25 cellular contexts compared by ENCODE assay signal in genomic region chr5:999724-1000123, GRCh38. TPM values are rescaled to one million over a fixed set of nuclear protein-coding genes. Genes with fewer than 3 reads are reported as not detected.
"Had no signal": no experiment of that assay in that cellular context is flagged by ENCODE, and none has a peak within 500 bp of the region (broad histone marks: within the 10 kb centered on the region; RNA-seq: fewer than 3 reads in every experiment).

No MANE protein-coding gene starts in this region.

- H3K27ac Mint-ChIP-seq: activated CD8-positive, alpha-beta T cell treated with anti-CD3 and anti-CD28 coated beads for 36 hours; activated naive CD8-positive, alpha-beta T cell treated with anti-CD3 and anti-CD28 coated beads for 36 hours; activated T-helper 17 cell treated with anti-CD3 and anti-CD28 coated beads, Interleukin-2, amount 50 U/mL, for 72 hours; nephron progenitor cell; WTC11 had no signal

- H3K4me3 Mint-ChIP-seq: activated CD8-positive, alpha-beta T cell treated with anti-CD3 and anti-CD28 coated beads for 36 hours; activated naive CD8-positive, alpha-beta T cell treated with anti-CD3 and anti-CD28 coated beads for 36 hours; activated T-helper 17 cell treated with anti-CD3 and anti-CD28 coated beads, Interleukin-2, amount 50 U/mL, for 72 hours; nephron progenitor cell; WTC11 had no signal

- H3K4me3 ChIP-seq: body of pancreas, dorsolateral prefrontal cortex, ovary, tibial nerve had no signal

- H3K9me3 ChIP-seq: body of pancreas, ovary, tibial nerve had no signal

- H3K36me3 Mint-ChIP-seq: activated naive CD8-positive, alpha-beta T cell treated with anti-CD3 and anti-CD28 coated beads for 36 hours; WTC11 had no signal

- FAIRE-seq: colon, islet of Langerhans, TTC549 had no signal

- H3K27me3 Mint-ChIP-seq: activated T-helper 17 cell treated with anti-CD3 and anti-CD28 coated beads, Interleukin-2, amount 50 U/mL, for 72 hours had no signal

- H3K27me3 ChIP-seq: body of pancreas, ovary, tibial nerve had no signal

- ATAC-seq: activated CD8-positive, alpha-beta T cell treated with anti-CD3 and anti-CD28 coated beads for 36 hours; activated T-helper 17 cell treated with anti-CD3 and anti-CD28 coated beads, Interleukin-2, amount 50 U/mL, for 72 hours; body of pancreas; WTC11 had no signal

- H3K27ac ChIP-seq: body of pancreas, dorsolateral prefrontal cortex, epithelial cell of prostate, ovary, tibial nerve had no signal

- DNase-seq: activated CD8-positive, alpha-beta T cell treated with anti-CD3 and anti-CD28 coated beads for 36 hours; activated naive CD4-positive, alpha-beta T cell; activated naive CD8-positive, alpha-beta T cell treated with anti-CD3 and anti-CD28 coated beads for 36 hours; activated T-cell treated with anti-CD3 and anti-CD28 coated beads, Interleukin-2, amount 50 U/mL, for 1 hour; amniotic stem cell; central memory CD4-positive, alpha-beta T cell; foreskin fibroblast; hippocampal formation; mammary epithelial cell; nephron progenitor cell; stimulated activated CD4-positive, alpha-beta T cell treated with anti-CD3 and anti-CD28 coated beads, Interleukin-12 subunit alpha, Interleukin-12 subunit beta, amount 100 ng/mL, for 4 hours; stimulated activated CD4-positive, alpha-beta T cell treated with anti-CD3 and anti-CD28 coated beads, Interleukin-1b, Interleukin-23, amount 100 ng/mL, for 48 hours; stimulated activated naive CD4-positive, alpha-beta T cell; SW 1271 had no signal

- H3K36me3 ChIP-seq: ovary, tibial nerve had no signal

- H3K9me3 Mint-ChIP-seq: activated CD8-positive, alpha-beta T cell treated with anti-CD3 and anti-CD28 coated beads for 36 hours; activated naive CD8-positive, alpha-beta T cell treated with anti-CD3 and anti-CD28 coated beads for 36 hours; activated T-helper 17 cell treated with anti-CD3 and anti-CD28 coated beads, Interleukin-2, amount 50 U/mL, for 72 hours; nephron progenitor cell; WTC11 had no signal

RNA-seq across cellular contexts. Expression of gene NKD2, which starts 8.9 kb away (rescaled TPM):
- total RNA-seq: myocyte had no signal
